In the genomic region with DNA sequence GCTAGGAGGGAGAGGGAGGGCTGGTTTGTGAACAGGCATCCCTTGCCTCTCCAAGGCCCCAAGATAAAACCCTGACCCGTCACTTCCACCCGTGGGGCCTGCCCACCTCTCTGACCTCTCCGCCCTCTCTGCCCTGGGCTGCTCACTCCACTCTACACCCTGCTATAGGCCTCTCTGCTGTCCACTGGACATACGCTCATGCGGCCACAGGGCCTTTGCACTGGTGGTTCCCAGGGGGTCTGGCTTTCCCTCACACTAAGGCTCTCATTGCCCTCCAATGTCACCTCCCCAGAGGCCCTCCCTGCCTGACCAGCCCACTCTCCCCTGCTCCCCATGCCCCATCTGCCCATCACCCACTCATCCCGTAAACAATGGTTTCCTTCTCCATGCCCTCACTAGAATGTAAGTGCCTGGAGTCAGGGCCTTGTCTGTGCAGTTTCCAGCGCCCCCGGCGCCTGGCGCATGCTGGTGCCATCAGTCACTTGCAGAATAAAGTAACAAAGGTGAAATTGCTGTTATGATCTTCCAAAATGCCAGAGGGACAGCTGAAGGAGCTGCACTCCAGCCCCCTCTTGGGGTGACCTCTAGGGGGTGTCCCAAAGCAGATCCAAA, we compare ENCODE assay signal across 2 cellular contexts.
A peak's percentile ranks its signal among the peaks of the same experiment; 100 is the strongest.
TF ChIP-seq lines count a peak whose summit lies in the region.

No MANE protein-coding gene starts in this region.

TF ChIP-seq in HEK293, 187 proteins besides CTCF, POLR2A, EP300 and RAD21 (continued from another document and continues in another):
- TF ChIP-seq, protein P1, sequence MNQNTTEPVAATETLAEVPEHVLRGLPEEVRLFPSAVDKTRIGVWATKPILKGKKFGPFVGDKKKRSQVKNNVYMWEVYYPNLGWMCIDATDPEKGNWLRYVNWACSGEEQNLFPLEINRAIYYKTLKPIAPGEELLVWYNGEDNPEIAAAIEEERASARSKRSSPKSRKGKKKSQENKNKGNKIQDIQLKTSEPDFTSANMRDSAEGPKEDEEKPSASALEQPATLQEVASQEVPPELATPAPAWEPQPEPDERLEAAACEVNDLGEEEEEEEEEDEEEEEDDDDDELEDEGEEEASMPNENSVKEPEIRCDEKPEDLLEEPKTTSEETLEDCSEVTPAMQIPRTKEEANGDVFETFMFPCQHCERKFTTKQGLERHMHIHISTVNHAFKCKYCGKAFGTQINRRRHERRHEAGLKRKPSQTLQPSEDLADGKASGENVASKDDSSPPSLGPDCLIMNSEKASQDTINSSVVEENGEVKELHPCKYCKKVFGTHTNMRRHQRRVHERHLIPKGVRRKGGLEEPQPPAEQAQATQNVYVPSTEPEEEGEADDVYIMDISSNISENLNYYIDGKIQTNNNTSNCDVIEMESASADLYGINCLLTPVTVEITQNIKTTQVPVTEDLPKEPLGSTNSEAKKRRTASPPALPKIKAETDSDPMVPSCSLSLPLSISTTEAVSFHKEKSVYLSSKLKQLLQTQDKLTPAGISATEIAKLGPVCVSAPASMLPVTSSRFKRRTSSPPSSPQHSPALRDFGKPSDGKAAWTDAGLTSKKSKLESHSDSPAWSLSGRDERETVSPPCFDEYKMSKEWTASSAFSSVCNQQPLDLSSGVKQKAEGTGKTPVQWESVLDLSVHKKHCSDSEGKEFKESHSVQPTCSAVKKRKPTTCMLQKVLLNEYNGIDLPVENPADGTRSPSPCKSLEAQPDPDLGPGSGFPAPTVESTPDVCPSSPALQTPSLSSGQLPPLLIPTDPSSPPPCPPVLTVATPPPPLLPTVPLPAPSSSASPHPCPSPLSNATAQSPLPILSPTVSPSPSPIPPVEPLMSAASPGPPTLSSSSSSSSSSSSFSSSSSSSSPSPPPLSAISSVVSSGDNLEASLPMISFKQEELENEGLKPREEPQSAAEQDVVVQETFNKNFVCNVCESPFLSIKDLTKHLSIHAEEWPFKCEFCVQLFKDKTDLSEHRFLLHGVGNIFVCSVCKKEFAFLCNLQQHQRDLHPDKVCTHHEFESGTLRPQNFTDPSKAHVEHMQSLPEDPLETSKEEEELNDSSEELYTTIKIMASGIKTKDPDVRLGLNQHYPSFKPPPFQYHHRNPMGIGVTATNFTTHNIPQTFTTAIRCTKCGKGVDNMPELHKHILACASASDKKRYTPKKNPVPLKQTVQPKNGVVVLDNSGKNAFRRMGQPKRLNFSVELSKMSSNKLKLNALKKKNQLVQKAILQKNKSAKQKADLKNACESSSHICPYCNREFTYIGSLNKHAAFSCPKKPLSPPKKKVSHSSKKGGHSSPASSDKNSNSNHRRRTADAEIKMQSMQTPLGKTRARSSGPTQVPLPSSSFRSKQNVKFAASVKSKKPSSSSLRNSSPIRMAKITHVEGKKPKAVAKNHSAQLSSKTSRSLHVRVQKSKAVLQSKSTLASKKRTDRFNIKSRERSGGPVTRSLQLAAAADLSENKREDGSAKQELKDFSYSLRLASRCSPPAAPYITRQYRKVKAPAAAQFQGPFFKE (tag by site-specific recombination; IDR thresholded peaks at IDR 0.05; ENCODE audit: borderline replicate concordance): no peak
- TF ChIP-seq ZNF48 (tag by site-specific recombination; IDR thresholded peaks at IDR 0.05) (no peak), ZNF239 (tag by site-specific recombination; IDR thresholded peaks at IDR 0.05) (no peak), GLIS1 (tag by site-specific recombination; IDR thresholded peaks at IDR 0.05) (peak; percentile 20; the same call in 1 of the 2 replicates), ZBTB48 (tag by site-specific recombination; IDR thresholded peaks at IDR 0.05) (no peak), ZNF670 (tag by site-specific recombination; IDR thresholded peaks at IDR 0.05; ENCODE audit: low read depth) (no peak), SALL2 (tag by site-specific recombination; IDR thresholded peaks at IDR 0.05; ENCODE audit: borderline replicate concordance) (no peak), BCL11A (tag by site-specific recombination; IDR thresholded peaks at IDR 0.05; ENCODE audit: low read depth) (0 out of 2 replicates have a peak, but pooled peaks have one; percentile 26), ZNF292 (tag by site-specific recombination; IDR thresholded peaks at IDR 0.05; ENCODE audit: borderline replicate concordance, low read depth) (no peak), ZNF623 (tag by site-specific recombination; IDR thresholded peaks at IDR 0.05) (peak; percentile 98)
- TF ChIP-seq, protein P2, sequence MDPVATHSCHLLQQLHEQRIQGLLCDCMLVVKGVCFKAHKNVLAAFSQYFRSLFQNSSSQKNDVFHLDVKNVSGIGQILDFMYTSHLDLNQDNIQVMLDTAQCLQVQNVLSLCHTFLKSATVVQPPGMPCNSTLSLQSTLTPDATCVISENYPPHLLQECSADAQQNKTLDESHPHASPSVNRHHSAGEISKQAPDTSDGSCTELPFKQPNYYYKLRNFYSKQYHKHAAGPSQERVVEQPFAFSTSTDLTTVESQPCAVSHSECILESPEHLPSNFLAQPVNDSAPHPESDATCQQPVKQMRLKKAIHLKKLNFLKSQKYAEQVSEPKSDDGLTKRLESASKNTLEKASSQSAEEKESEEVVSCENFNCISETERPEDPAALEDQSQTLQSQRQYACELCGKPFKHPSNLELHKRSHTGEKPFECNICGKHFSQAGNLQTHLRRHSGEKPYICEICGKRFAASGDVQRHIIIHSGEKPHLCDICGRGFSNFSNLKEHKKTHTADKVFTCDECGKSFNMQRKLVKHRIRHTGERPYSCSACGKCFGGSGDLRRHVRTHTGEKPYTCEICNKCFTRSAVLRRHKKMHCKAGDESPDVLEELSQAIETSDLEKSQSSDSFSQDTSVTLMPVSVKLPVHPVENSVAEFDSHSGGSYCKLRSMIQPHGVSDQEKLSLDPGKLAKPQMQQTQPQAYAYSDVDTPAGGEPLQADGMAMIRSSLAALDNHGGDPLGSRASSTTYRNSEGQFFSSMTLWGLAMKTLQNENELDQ (tag by site-specific recombination; IDR thresholded peaks at IDR 0.05; ENCODE audit: low read depth): no peak
- TF ChIP-seq, protein P3, sequence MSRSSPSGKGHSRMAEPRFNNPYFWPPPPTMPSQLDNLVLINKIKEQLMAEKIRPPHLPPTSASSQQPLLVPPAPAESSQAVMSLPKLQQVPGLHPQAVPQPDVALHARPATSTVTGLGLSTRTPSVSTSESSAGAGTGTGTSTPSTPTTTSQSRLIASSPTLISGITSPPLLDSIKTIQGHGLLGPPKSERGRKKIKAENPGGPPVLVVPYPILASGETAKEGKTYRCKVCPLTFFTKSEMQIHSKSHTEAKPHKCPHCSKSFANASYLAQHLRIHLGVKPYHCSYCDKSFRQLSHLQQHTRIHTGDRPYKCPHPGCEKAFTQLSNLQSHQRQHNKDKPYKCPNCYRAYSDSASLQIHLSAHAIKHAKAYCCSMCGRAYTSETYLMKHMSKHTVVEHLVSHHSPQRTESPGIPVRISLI (tag by site-specific recombination; IDR thresholded peaks at IDR 0.05): no peak

TF ChIP-seq in K562, 482 proteins besides CTCF, POLR2A, EP300 and RAD21 (continued from another document):
- TF ChIP-seq NR1H2 (CRISPR knock-in tag; IDR thresholded peaks at IDR 0.05) (no peak), CHD2 (IDR thresholded peaks at IDR 0.05; ENCODE audit: low read depth, low read length) (no peak)
- TF ChIP-seq, protein P4, sequence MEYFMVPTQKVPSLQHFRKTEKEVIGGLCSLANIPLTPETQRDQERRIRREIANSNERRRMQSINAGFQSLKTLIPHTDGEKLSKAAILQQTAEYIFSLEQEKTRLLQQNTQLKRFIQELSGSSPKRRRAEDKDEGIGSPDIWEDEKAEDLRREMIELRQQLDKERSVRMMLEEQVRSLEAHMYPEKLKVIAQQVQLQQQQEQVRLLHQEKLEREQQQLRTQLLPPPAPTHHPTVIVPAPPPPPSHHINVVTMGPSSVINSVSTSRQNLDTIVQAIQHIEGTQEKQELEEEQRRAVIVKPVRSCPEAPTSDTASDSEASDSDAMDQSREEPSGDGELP (CRISPR knock-in tag; IDR thresholded peaks at IDR 0.05; ENCODE audit: borderline replicate concordance): no peak
